In the genomic region with DNA sequence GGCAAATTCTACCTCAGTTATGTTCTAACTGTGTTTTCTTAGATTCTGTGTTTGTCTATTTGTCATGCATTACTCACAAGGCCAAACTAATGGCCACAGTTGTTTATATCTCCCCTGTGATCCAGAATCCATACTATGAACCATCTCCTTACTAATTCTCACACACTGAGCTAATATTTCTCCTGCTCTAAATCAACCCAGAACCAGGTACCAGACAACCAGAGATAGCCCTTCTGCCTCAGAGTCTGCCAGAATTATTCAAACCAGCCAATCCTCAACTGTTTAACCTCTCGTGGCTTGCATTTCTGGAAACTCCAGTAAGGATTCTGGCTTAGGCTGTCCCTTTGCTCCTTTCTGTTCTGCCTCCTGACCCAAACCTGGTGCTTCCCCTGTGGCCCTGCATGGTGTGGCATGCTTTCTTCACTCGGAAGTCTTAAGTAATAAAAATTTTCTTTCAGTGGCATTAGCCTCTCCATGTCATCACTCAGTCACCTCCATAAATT, we compare ENCODE assay signal across 18 cellular contexts. TPM values are rescaled to one million over a fixed set of nuclear protein-coding genes. Genes with fewer than 3 reads are reported as not detected.
A peak's percentile ranks its signal among the peaks of the same experiment; 100 is the strongest.
DNase-seq lines count a peak whose midpoint lies in the region; ATAC-seq and TF ChIP-seq lines count a peak whose summit lies in the region.
"Had no signal": no experiment of that assay in that cellular context is flagged by ENCODE, and none has a peak within 500 bp of the region (broad histone marks: within the 10 kb centered on the region; RNA-seq: fewer than 3 reads in every experiment).

No MANE protein-coding gene starts in this region.

- H3K4me1 ChIP-seq in OCI-LY3 (ENCODE audit: low read length): peaks cover 18% of the 10 kb centered on the region; the same call in 1 of the 2 replicates
- H3K4me1 ChIP-seq: Peyer's patch had no signal

- no peaks in the 10 kb centered on the region for H3K36me3 ChIP-seq in OCI-LY3 (replicated peaks; ENCODE audit: low read depth, low read length)
- H3K36me3 ChIP-seq: Peyer's patch had no signal

- H3K27me3 ChIP-seq in OCI-LY3 (ENCODE audit: low read depth, low read length): no peaks in the 10 kb centered on the region
- H3K27me3 ChIP-seq: Peyer's patch had no signal

- peak overlapping the region; percentile 39; the same call in 1 of the 2 replicates for H2AFZ ChIP-seq in OCI-LY3 (ENCODE audit: low read depth, low read length)

- no peaks in the 10 kb centered on the region for H3K36me3 Mint-ChIP-seq in immature natural killer cell

- no peak overlapping the region for H3K4me3 ChIP-seq in OCI-LY3 (ENCODE audit: low read length)
- no peak overlapping the region for H3K4me3 ChIP-seq in epithelial cell of esophagus (ENCODE audit: low read length)
- H3K4me3 ChIP-seq: Peyer's patch had no signal

- H3K9me3 Mint-ChIP-seq in stimulated activated naive CD8-positive, alpha-beta T cell treated with anti-CD3 and anti-CD28 coated beads, Interleukin-15, amount 100 ng/mL, for 72 hours: no peaks in the 10 kb centered on the region
- no peaks in the 10 kb centered on the region for H3K9me3 Mint-ChIP-seq in immature natural killer cell
- H3K9me3 Mint-ChIP-seq: activated CD8-positive, alpha-beta T cell treated with anti-CD3 and anti-CD28 coated beads for 36 hours had no signal

- no peaks in the 10 kb centered on the region for H4K20me1 ChIP-seq in OCI-LY3 (ENCODE audit: insufficient read depth, low read length)

- no peaks in the 10 kb centered on the region for H3K9me3 ChIP-seq in OCI-LY3 (ENCODE audit: insufficient read depth, low read length)
- H3K9me3 ChIP-seq: Peyer's patch had no signal

- DNase-seq in stimulated activated naive CD8-positive, alpha-beta T cell treated with anti-CD3 and anti-CD28 coated beads, Interleukin-15, amount 100 ng/mL, for 72 hours: no peak
- no peak for DNase-seq in stimulated activated naive CD8-positive, alpha-beta T cell treated with anti-CD3 and anti-CD28 coated beads, Interleukin-15, Interleukin-2, amounts not matched to agents 100 U/mL and 50 U/mL, for 24 hours
- DNase-seq in epithelial cell of esophagus (ENCODE audit: low read depth) (peak; percentile 15), medulla oblongata (ENCODE audit: extremely low spot score) (no peak), iPS-NIHi11 (ENCODE audit: low spot score) (no peak), immature natural killer cell (no peak)
- no peak for DNase-seq in stimulated activated CD4-positive, alpha-beta T cell treated with anti-CD3 and anti-CD28 coated beads, Interleukin-4, amount 100 ng/mL, for 1 hour
- DNase-seq: activated CD8-positive, alpha-beta T cell treated with anti-CD3 and anti-CD28 coated beads for 36 hours; activated gamma-delta T cell; cortex of kidney; NCI-H1048; nephron progenitor cell; Peyer's patch; stimulated activated CD4-positive, alpha-beta T cell treated with anti-CD3 and anti-CD28 coated beads, Interleukin-15, amount 100 ng/mL, for 24 hours; substantia nigra had no signal

- peak overlapping the region; percentile 16 to 58 for H3K4me3 Mint-ChIP-seq in stimulated activated naive CD8-positive, alpha-beta T cell treated with anti-CD3 and anti-CD28 coated beads, Interleukin-15, amount 100 ng/mL, for 72 hours
- no peak overlapping the region for H3K4me3 Mint-ChIP-seq in immature natural killer cell
- H3K4me3 Mint-ChIP-seq: activated CD8-positive, alpha-beta T cell treated with anti-CD3 and anti-CD28 coated beads for 36 hours; nephron progenitor cell had no signal

- ATAC-seq in stimulated activated naive CD8-positive, alpha-beta T cell treated with anti-CD3 and anti-CD28 coated beads, Interleukin-15, amount 100 ng/mL, for 72 hours: no peak
- no peak for ATAC-seq in stimulated activated naive CD8-positive, alpha-beta T cell treated with anti-CD3 and anti-CD28 coated beads, Interleukin-15, Interleukin-2, amounts not matched to agents 100 U/mL and 50 U/mL, for 24 hours
- ATAC-seq: HepG2, SK-N-SH treated with all-trans-retinoic acid at 6 μM for 48 hours had no signal

- H3K9ac ChIP-seq in OCI-LY3 (ENCODE audit: low read length): no peak overlapping the region

- H3K27me3 Mint-ChIP-seq in stimulated activated naive CD8-positive, alpha-beta T cell treated with anti-CD3 and anti-CD28 coated beads, Interleukin-15, amount 100 ng/mL, for 72 hours: no peaks in the 10 kb centered on the region
- H3K27me3 Mint-ChIP-seq in immature natural killer cell (ENCODE audit: low read depth in 3 of 3): peaks cover 0 to 4% (median 1%) of the 10 kb centered on the region in 3 donors
- H3K27me3 Mint-ChIP-seq: activated CD8-positive, alpha-beta T cell treated with anti-CD3 and anti-CD28 coated beads for 36 hours had no signal

- H3K27ac ChIP-seq in OCI-LY3 (ENCODE audit: low read length): no peak overlapping the region
- H3K27ac ChIP-seq: Peyer's patch had no signal

- H3K4me2 ChIP-seq in OCI-LY3 (ENCODE audit: low read length): 0 out of 2 replicates have a peak overlapping the region, but pooled peaks have one; percentile 19

- TF ChIP-seq CTCF in OCI-LY3 (IDR thresholded peaks at IDR 0.05; ENCODE audit: low read depth, low read length) (no peak), epithelial cell of esophagus (IDR thresholded peaks at IDR 0.05; ENCODE audit: insufficient read depth, low read depth, low read length, missing control alignments) (no peak)

- peak overlapping the region in 1 of 2 donors; percentile 79 for H3K27ac Mint-ChIP-seq in stimulated activated naive CD8-positive, alpha-beta T cell treated with anti-CD3 and anti-CD28 coated beads, Interleukin-15, amount 100 ng/mL, for 72 hours
- no peak overlapping the region for H3K27ac Mint-ChIP-seq in immature natural killer cell
- H3K27ac Mint-ChIP-seq: activated CD8-positive, alpha-beta T cell treated with anti-CD3 and anti-CD28 coated beads for 36 hours; nephron progenitor cell had no signal

- no peaks in the 10 kb centered on the region for H3K79me2 ChIP-seq in OCI-LY3 (ENCODE audit: low read length)

- H3K4me1 Mint-ChIP-seq in stimulated activated naive CD8-positive, alpha-beta T cell treated with anti-CD3 and anti-CD28 coated beads, Interleukin-15, amount 100 ng/mL, for 72 hours: peaks cover 14% of the 10 kb centered on the region
- H3K4me1 Mint-ChIP-seq in immature natural killer cell: no peaks in the 10 kb centered on the region

RNA-seq across cellular contexts. Expression of a gene that starts 59.4 kb away (rescaled TPM):
- polyA plus RNA-seq in immature natural killer cell: 1 to 10 TPM in 1 of 3 donors, under 1 TPM in 1, not detected in 1; 0.18 to 1.4 TPM

Comparison
In these comparisons a context has a peak if more than half of its experiments do, and no peak if none do; other contexts are left out.
1. H3K4me3 Mint-ChIP-seq: peak in stimulated activated naive CD8-positive, alpha-beta T cell treated with anti-CD3 and anti-CD28 coated beads, Interleukin-15, amount 100 ng/mL, for 72 hours (2 of 2); none in immature natural killer cell (0 of 5).